In genomic region chr11:26878959-26879581, GRCh38 we compare ENCODE assay signal across 17 cellular contexts.
"Had no signal": no experiment of that assay in that cellular context is flagged by ENCODE, and none has a peak within 500 bp of the region (broad histone marks: within the 10 kb centered on the region; RNA-seq: fewer than 3 reads in every experiment).

No MANE protein-coding gene starts in this region.

- DNase-seq: effector CD4-positive, alpha-beta T cell; foreskin melanocyte; head of caudate nucleus; hippocampal formation; kidney glomerular epithelial cell; mucosa of descending colon; naive thymus-derived CD8-positive, alpha-beta T cell; posterior cingulate gyrus; small intestine; stimulated activated CD4-positive, alpha-beta T cell treated with anti-CD3 and anti-CD28 coated beads, Interleukin-12 subunit alpha, Interleukin-12 subunit beta, amount 100 ng/mL, for 4 hours; stimulated activated naive CD4-positive, alpha-beta T cell; stomach; substantia nigra; transverse colon had no signal

- H3K4me1 Mint-ChIP-seq: naive thymus-derived CD8-positive, alpha-beta T cell had no signal

- H3K27me3 Mint-ChIP-seq: naive thymus-derived CD8-positive, alpha-beta T cell had no signal

- H3K9me3 ChIP-seq: mucosa of descending colon, neutrophil, thoracic aorta, transverse colon had no signal

- H3K4me1 ChIP-seq: stomach, transverse colon had no signal

- H3K4me3 Mint-ChIP-seq: naive thymus-derived CD8-positive, alpha-beta T cell had no signal

- H3K27me3 ChIP-seq: neutrophil, stomach, transverse colon had no signal

- H3K4me3 ChIP-seq: coronary artery, mucosa of descending colon, stomach, thoracic aorta, transverse colon had no signal

- H3K27ac Mint-ChIP-seq: naive thymus-derived CD8-positive, alpha-beta T cell had no signal

- H3K36me3 ChIP-seq: neutrophil, stomach, thoracic aorta, transverse colon had no signal

- ATAC-seq: mucosa of descending colon; naive thymus-derived CD8-positive, alpha-beta T cell had no signal

- H3K27ac ChIP-seq: coronary artery, neutrophil, stomach, thoracic aorta, transverse colon had no signal
